19 cellular contexts compared by ENCODE assay signal in genomic region chr7:156160811-156161210, GRCh38.
DNase-seq lines count a peak whose midpoint lies in the region; ATAC-seq, FAIRE-seq and TF ChIP-seq lines count a peak whose summit lies in the region.
"Had no signal": no experiment of that assay in that cellular context is flagged by ENCODE, and none has a peak within 500 bp of the region (broad histone marks: within the 10 kb centered on the region; RNA-seq: fewer than 3 reads in every experiment).

No MANE protein-coding gene starts in this region.

- H3K23me2 ChIP-seq in H1 (ENCODE audit: low read depth, low read length): no peaks in the 10 kb centered on the region

- H3K27ac Mint-ChIP-seq in nephron progenitor cell: no peak overlapping the region
- H3K27ac Mint-ChIP-seq in CD8-positive, alpha-beta memory T cell: no peak overlapping the region
- H3K27ac Mint-ChIP-seq: activated T-cell treated with anti-CD3 and anti-CD28 coated beads, Interleukin-2, amount 50 U/mL, for 72 hours; B cell; natural killer cell had no signal

- no peak overlapping the region for H3K23ac ChIP-seq in H1 (ENCODE audit: insufficient read length)
- H3K23ac ChIP-seq in mesenchymal stem cell (ENCODE audit: low read length in 2 of 2): no peak overlapping the region

- H3K14ac ChIP-seq in H1 (ENCODE audit: insufficient read length) (no peak overlapping the region), mesenchymal stem cell (ENCODE audit: low read length in 2 of 2) (no peak overlapping the region)

- WGBS in H1 (ENCODE audit: extremely low coverage in 1 of 2, insufficient coverage in 1 of 2, insufficient read length in 1 of 2, insufficient replicate concordance in 2 of 2, low coverage in 1 of 2, low lambda C conversion rate in 2 of 2, missing lambda C conversion rate in 1 of 2), 2 experiments: 37% methylated on average over 15 of the region's 15 CpGs; no CpG with 5 or more reads in 1 of the 2 experiments
- WGBS in mesenchymal stem cell: 63% methylated on average over 15 of the region's 15 CpGs

- H2BK20ac ChIP-seq in H1 (ENCODE audit: low read length): no peak overlapping the region

- no peak for FAIRE-seq in H1 (lab: Jason Lieb, UNC)
- FAIRE-seq: GM19239 had no signal

- H3K79me2 ChIP-seq in H1 (ENCODE audit: control insufficient read depth in 1 of 2, insufficient read depth in 2 of 2, low read length in 2 of 2): no peaks in the 10 kb centered on the region

- ATAC-seq in HG02938 (IDR thresholded peaks at IDR 0.05; ENCODE audit: unreplicated experiment) (no peak), HG03460 (IDR thresholded peaks at IDR 0.05; ENCODE audit: unreplicated experiment) (no peak)
- ATAC-seq: activated T-cell treated with anti-CD3 and anti-CD28 coated beads, Interleukin-2, amount 50 U/mL, for 72 hours; natural killer cell; SK-N-SH treated with all-trans-retinoic acid at 6 μM for 48 hours had no signal

- H4K8ac ChIP-seq in H1 (ENCODE audit: extremely low read depth, insufficient read depth, low read length) (no peak overlapping the region), mesenchymal stem cell (ENCODE audit: low read length) (no peak overlapping the region)

- no peak overlapping the region for H3K56ac ChIP-seq in H1 (replicated peaks; ENCODE audit: insufficient read length, low read depth, low read length)

- H2BK120ac ChIP-seq in H1 (replicated peaks; ENCODE audit: low read depth, low read length): no peak overlapping the region
- H2BK120ac ChIP-seq in mesenchymal stem cell (ENCODE audit: low read depth, low read length): no peak overlapping the region

- H2BK5ac ChIP-seq in H1 (ENCODE audit: low read depth, low read length) (no peak overlapping the region), mesenchymal stem cell (ENCODE audit: low read depth, low read length, poor library complexity, severe bottlenecking) (no peak overlapping the region)

- no peak for TF ChIP-seq POLR2A in H1 (IDR thresholded peaks at IDR 0.05; ENCODE audit: control extremely low read depth in 1 of 2, low read depth in 2 of 2, low read length in 2 of 2)

- no peak for TF ChIP-seq EP300 in H1 (IDR thresholded peaks at IDR 0.05; ENCODE audit: borderline replicate concordance in 1 of 2, low read depth in 2 of 2, low read length in 2 of 2)

- H3K4me1 ChIP-seq in H1 (replicated peaks in 1 of 4; ENCODE audit: control insufficient read depth in 3 of 4, insufficient read depth in 4 of 4, low read length in 3 of 4): no peaks in the 10 kb centered on the region
- H3K4me1 ChIP-seq in mesenchymal stem cell (ENCODE audit: control insufficient read depth, insufficient read depth, low read depth, low read length): peaks cover 4% of the 10 kb centered on the region
- no peaks in the 10 kb centered on the region for H3K4me1 ChIP-seq in CD8-positive, alpha-beta memory T cell (ENCODE audit: insufficient read depth, low read length)

- H2AFZ ChIP-seq in H1 (ENCODE audit: low read length) (no peak overlapping the region), mesenchymal stem cell (ENCODE audit: low read depth, low read length) (no peak overlapping the region)

- no peak overlapping the region for H3K27ac ChIP-seq in H1 (ENCODE audit: low read depth, low read length)
- H3K27ac ChIP-seq in mesenchymal stem cell (ENCODE audit: low read length, poor library complexity, severe bottlenecking): no peak overlapping the region
- H3K27ac ChIP-seq in CD8-positive, alpha-beta memory T cell (ENCODE audit: low read depth, low read length): no peak overlapping the region

- no peak for TF ChIP-seq RAD21 in H1 (IDR thresholded peaks at IDR 0.05 in 1 of 2, conservative IDR thresholded peaks at IDR 0.05 in 1 of 2; ENCODE audit: low read depth in 2 of 2, low read length in 2 of 2)

- no peaks in the 10 kb centered on the region for H3K27me3 ChIP-seq in H7 (ENCODE audit: control insufficient read depth, insufficient read depth, low read length)
- H3K27me3 ChIP-seq in H1 (replicated peaks in 1 of 4; ENCODE audit: control insufficient read depth in 3 of 4, extremely low read depth in 1 of 4, insufficient read depth in 3 of 4, low read length in 3 of 4): 0 out of 7 replicates have a peak, but pooled peaks cover 0 to 2% (median 0%) of the 10 kb centered on the region in 4 experiments
- H3K27me3 ChIP-seq in mesenchymal stem cell (ENCODE audit: control insufficient read depth in 1 of 2, insufficient read depth in 1 of 2, low read length in 2 of 2): peaks cover 0 to 4% of the 10 kb centered on the region in 2 experiments
- no peaks in the 10 kb centered on the region for H3K27me3 ChIP-seq in CD8-positive, alpha-beta memory T cell (ENCODE audit: insufficient read depth, low read length, poor library complexity, severe bottlenecking)

- no peaks in the 10 kb centered on the region for H3K9me3 ChIP-seq in H1 (ENCODE audit: insufficient read depth in 2 of 2, low read depth in 1 of 2, low read length in 1 of 2)
- H3K9me3 ChIP-seq in mesenchymal stem cell (ENCODE audit: control insufficient read depth, low read length): no peaks in the 10 kb centered on the region
- H3K9me3 ChIP-seq in CD8-positive, alpha-beta memory T cell (ENCODE audit: low read length): no peaks in the 10 kb centered on the region

- H3K36me3 ChIP-seq in H7 (replicated peaks; ENCODE audit: control insufficient read depth, insufficient read depth, low read length) (no peaks in the 10 kb centered on the region), H1 (ENCODE audit: control insufficient read depth in 2 of 4, insufficient read depth in 4 of 4, low read length in 3 of 4) (no peaks in the 10 kb centered on the region), mesenchymal stem cell (ENCODE audit: control insufficient read depth in 1 of 2, insufficient read depth in 2 of 2, low read depth in 1 of 2, low read length in 2 of 2) (no peaks in the 10 kb centered on the region)
- H3K36me3 ChIP-seq in CD8-positive, alpha-beta memory T cell (ENCODE audit: insufficient read depth, low read length): no peaks in the 10 kb centered on the region

- peaks cover 11% of the 10 kb centered on the region for H3K4me1 Mint-ChIP-seq in nephron progenitor cell
- H3K4me1 Mint-ChIP-seq in CD8-positive, alpha-beta memory T cell: no peaks in the 10 kb centered on the region
- H3K4me1 Mint-ChIP-seq: B cell, natural killer cell had no signal

- no peak overlapping the region for H2AK5ac ChIP-seq in H1 (ENCODE audit: low read depth, low read length)
- no peak overlapping the region for H2AK5ac ChIP-seq in mesenchymal stem cell (ENCODE audit: low read length, severe bottlenecking)

- H3K4me3 Mint-ChIP-seq in nephron progenitor cell: no peak overlapping the region
- no peak overlapping the region for H3K4me3 Mint-ChIP-seq in CD8-positive, alpha-beta memory T cell
- H3K4me3 Mint-ChIP-seq: activated T-cell treated with anti-CD3 and anti-CD28 coated beads, Interleukin-2, amount 50 U/mL, for 72 hours; B cell; natural killer cell had no signal

- no peaks in the 10 kb centered on the region for H3K36me3 Mint-ChIP-seq in nephron progenitor cell (ENCODE audit: low read depth)
- no peaks in the 10 kb centered on the region for H3K36me3 Mint-ChIP-seq in CD8-positive, alpha-beta memory T cell
- H3K36me3 Mint-ChIP-seq: natural killer cell had no signal

- H3K4me2 ChIP-seq in H1 (ENCODE audit: insufficient read depth in 1 of 2, low read depth in 2 of 2, low read length in 2 of 2) (peak overlapping the region in 1 of 2 experiments; percentile 36; a peak in 1 of 4 replicates), mesenchymal stem cell (ENCODE audit: low read length, poor library complexity, severe bottlenecking) (no peak overlapping the region)

- DNase-seq in H7 (peak; percentile 92), NCI-H187 treated with DMSO at 0.1 percent for 48 hours (lab: John Stamatoyannopoulos, UW) (peak; percentile 13), H1 (ENCODE audit: low read depth in 1 of 2, low spot score in 2 of 2) (peak; percentile 23 to 70), nephron progenitor cell (peak; percentile 72), mesenchymal stem cell (no peak)
- DNase-seq in CD8-positive, alpha-beta memory T cell: no peak
- DNase-seq: activated CD4-positive, alpha-beta T cell treated with anti-CD3 and anti-CD28 coated beads, Interleukin-2, amount 50 U/mL, for 4 hours; activated T-cell treated with anti-CD3 and anti-CD28 coated beads, Interleukin-2, amount 50 U/mL, for 72 hours; effector CD4-positive, alpha-beta T cell; hypothalamus; MM.1S; natural killer cell; retina; substantia nigra had no signal

- H3K4ac ChIP-seq in H1 (replicated peaks; ENCODE audit: insufficient read length, low read depth, low read length): no peak overlapping the region
- H3K4ac ChIP-seq in mesenchymal stem cell (ENCODE audit: low read depth in 1 of 2, low read length in 2 of 2): no peak overlapping the region

- POLR2A ChIA-PET in H1 (lab: Charles Lee; ENCODE audit: partially characterized antibody): no interaction called here
- POLR2A ChIA-PET in CD8-positive, alpha-beta memory T cell (lab: Charles Lee): no interaction called here

- H2BK15ac ChIP-seq in H1 (ENCODE audit: low read length): no peak overlapping the region
- H2BK15ac ChIP-seq in mesenchymal stem cell (ENCODE audit: low read depth, poor library complexity, severe bottlenecking): no peak overlapping the region

- H4K91ac ChIP-seq in H1 (replicated peaks; ENCODE audit: insufficient read length, low read length) (no peak overlapping the region), mesenchymal stem cell (ENCODE audit: low read length) (no peak overlapping the region)

- no peaks in the 10 kb centered on the region for H3K79me1 ChIP-seq in H1 (ENCODE audit: low read depth, low read length)
- no peaks in the 10 kb centered on the region for H3K79me1 ChIP-seq in mesenchymal stem cell (replicated peaks; ENCODE audit: low read length, poor library complexity, severe bottlenecking)

- H3K27me3 Mint-ChIP-seq in nephron progenitor cell (ENCODE audit: low read depth, poor library complexity): peaks cover 25% of the 10 kb centered on the region
- peaks cover 0 to 2% of the 10 kb centered on the region in 2 donors for H3K27me3 Mint-ChIP-seq in CD8-positive, alpha-beta memory T cell

- CTCF ChIA-PET in H1 (lab: Charles Lee; ENCODE audit: partially characterized antibody): no interaction called here
- CTCF ChIA-PET in CD8-positive, alpha-beta memory T cell (lab: Charles Lee): no interaction called here

- H2BK12ac ChIP-seq in H1 (ENCODE audit: low read depth, low read length) (no peak overlapping the region), mesenchymal stem cell (ENCODE audit: low read length in 2 of 2) (no peak overlapping the region)

- H3K18ac ChIP-seq in H1 (ENCODE audit: extremely low read depth, low read length) (no peak overlapping the region), mesenchymal stem cell (ENCODE audit: low read depth in 1 of 2, low read length in 2 of 2) (no peak overlapping the region)

- no peaks in the 10 kb centered on the region for H4K20me1 ChIP-seq in H1 (replicated peaks in 1 of 2; ENCODE audit: control insufficient read depth in 1 of 2, insufficient read depth in 2 of 2, low read length in 2 of 2)

- TF ChIP-seq CTCF in H1 (IDR thresholded peaks at IDR 0.05; ENCODE audit: control extremely low read depth in 1 of 3, insufficient read depth in 1 of 3, low read depth in 1 of 3, low read length in 3 of 3) (no peak), nephron progenitor cell (IDR thresholded peaks at IDR 0.05) (no peak)

- H3K9ac ChIP-seq in H1 (replicated peaks in 1 of 4; ENCODE audit: extremely low read depth in 1 of 4, low read depth in 3 of 4, low read length in 3 of 4) (no peak overlapping the region), mesenchymal stem cell (ENCODE audit: low read length) (no peak overlapping the region)

- H3K4me3 ChIP-seq in H7 (ENCODE audit: insufficient read depth, low read depth, low read length) (no peak overlapping the region), H1 (ENCODE audit: extremely low read depth in 1 of 4, insufficient read depth in 2 of 4, low read depth in 3 of 4, low read length in 4 of 4) (no peak overlapping the region), mesenchymal stem cell (ENCODE audit: insufficient read depth in 1 of 2, low read depth in 1 of 2, low read length in 2 of 2) (no peak overlapping the region)
- H3K4me3 ChIP-seq in CD8-positive, alpha-beta memory T cell (ENCODE audit: low read length): no peak overlapping the region

- H4K5ac ChIP-seq in H1 (ENCODE audit: insufficient read length, low read depth, low read length): no peak overlapping the region

- peaks cover 4% of the 10 kb centered on the region for H3K9me3 Mint-ChIP-seq in nephron progenitor cell
- H3K9me3 Mint-ChIP-seq in CD8-positive, alpha-beta memory T cell: peaks cover 0 to 3% (median 0%) of the 10 kb centered on the region in 5 donors
- H3K9me3 Mint-ChIP-seq: activated T-cell treated with anti-CD3 and anti-CD28 coated beads, Interleukin-2, amount 50 U/mL, for 72 hours; natural killer cell had no signal

Comparison
In these comparisons a context has a peak if more than half of its experiments do, and no peak if none do; other contexts are left out.
1. DNase-seq: peak in H7 (single experiment), NCI-H187 treated with DMSO at 0.1 percent for 48 hours (single experiment), H1 (2 of 2) and nephron progenitor cell (single experiment); none in mesenchymal stem cell (single experiment) and CD8-positive, alpha-beta memory T cell (0 of 5).